In genomic region chr1:22024485-22025367, GRCh38 we compare ENCODE assay signal across 1 cellular context.
TF ChIP-seq lines count a peak whose summit lies in the region.

No MANE protein-coding gene starts in this region.

TF ChIP-seq in GM12878, 131 proteins besides CTCF, POLR2A, EP300 and RAD21 (continued from another document and continues in another):
- no peak for TF ChIP-seq ATF3 (IDR thresholded peaks at IDR 0.05; ENCODE audit: borderline replicate concordance, extremely low read depth, low read depth, low read length)
- TF ChIP-seq ESRRA (IDR thresholded peaks at IDR 0.05; ENCODE audit: low read length), result no peak
- no peak for TF ChIP-seq SMARCA5 (IDR thresholded peaks at IDR 0.05)
- TF ChIP-seq DPF2 (IDR thresholded peaks at IDR 0.05), result no peak; the same call in 1 of the 2 replicates
- no peak for TF ChIP-seq WRNIP1 (IDR thresholded peaks at IDR 0.05; ENCODE audit: borderline replicate concordance, low read depth, low read length)
- no peak for TF ChIP-seq PRDM15 (CRISPR knock-in tag; IDR thresholded peaks at IDR 0.05)
- no peak for TF ChIP-seq ZNF622 (IDR thresholded peaks at IDR 0.05)
- no peak for TF ChIP-seq CHD1 (IDR thresholded peaks at IDR 0.05; ENCODE audit: low read depth, low read length)
- TF ChIP-seq TARDBP (IDR thresholded peaks at IDR 0.05; ENCODE audit: borderline replicate concordance), result no peak
- TF ChIP-seq ZNF24 (IDR thresholded peaks at IDR 0.05), result no peak
- TF ChIP-seq ZNF687 (IDR thresholded peaks at IDR 0.05), result no peak
- no peak for TF ChIP-seq NRF1 (conservative IDR thresholded peaks at IDR 0.05; ENCODE audit: low read depth, low read length)
- TF ChIP-seq NFXL1 (IDR thresholded peaks at IDR 0.05; ENCODE audit: borderline replicate concordance), result no peak
- no peak for TF ChIP-seq ZBTB4 (CRISPR knock-in tag; IDR thresholded peaks at IDR 0.05)
- TF ChIP-seq IRF3 (IDR thresholded peaks at IDR 0.05), result no peak
- TF ChIP-seq RELA (IDR thresholded peaks at IDR 0.05; ENCODE audit: borderline replicate concordance, partially characterized antibody), result peak; percentile 25
- TF ChIP-seq E4F1 (IDR thresholded peaks at IDR 0.05; ENCODE audit: borderline replicate concordance, partially characterized antibody), result no peak
- TF ChIP-seq BRCA1 (IDR thresholded peaks at IDR 0.05; ENCODE audit: low read depth, low read length), result no peak
- TF ChIP-seq HDGF (IDR thresholded peaks at IDR 0.05), result no peak
- TF ChIP-seq KAT2A (conservative IDR thresholded peaks at IDR 0.05; ENCODE audit: control insufficient read depth, low read depth, low read length), result no peak
- no peak; a peak in 1 of 4 replicates for TF ChIP-seq BHLHE40 (IDR thresholded peaks at IDR 0.05; ENCODE audit: borderline replicate concordance in 1 of 2, low read depth in 2 of 2, low read length in 1 of 2)
- TF ChIP-seq TBL1XR1 (IDR thresholded peaks at IDR 0.05; ENCODE audit: low read depth, low read length), result no peak
- TF ChIP-seq HCFC1 (IDR thresholded peaks at IDR 0.05; ENCODE audit: low read length), result no peak
- TF ChIP-seq SP1 (IDR thresholded peaks at IDR 0.05; ENCODE audit: low read depth, low read length), result no peak
- no peak for TF ChIP-seq RAD51 (IDR thresholded peaks at IDR 0.05)
- TF ChIP-seq EZH2 (IDR thresholded peaks at IDR 0.05; ENCODE audit: borderline replicate concordance, control insufficient read depth, low read depth, low read length), result no peak
- TF ChIP-seq RUNX3 (IDR thresholded peaks at IDR 0.05; ENCODE audit: low read length), result peak; percentile 31
- TF ChIP-seq IRF5 (IDR thresholded peaks at IDR 0.05; ENCODE audit: borderline replicate concordance), result no peak
- TF ChIP-seq NKRF (conservative IDR thresholded peaks at IDR 0.05), result no peak; the same call in none of the 2 replicates
- no peak for TF ChIP-seq REST (IDR thresholded peaks at IDR 0.05; ENCODE audit: low read depth, low read length)
- TF ChIP-seq PKNOX1 (IDR thresholded peaks at IDR 0.05), result peak; percentile 97
- no peak for TF ChIP-seq ZNF274 (IDR thresholded peaks at IDR 0.05; ENCODE audit: insufficient read depth, insufficient read length)
- no peak for TF ChIP-seq JUND (IDR thresholded peaks at IDR 0.05; ENCODE audit: low read depth, low read length)
- TF ChIP-seq ZNF217 (IDR thresholded peaks at IDR 0.05), result peak; percentile 86
